ENCODE assay signal across 15 cellular contexts in genomic region chr15:55907797-55908196, GRCh38.
DNase-seq lines count a peak whose midpoint lies in the region; ATAC-seq, FAIRE-seq and TF ChIP-seq lines count a peak whose summit lies in the region.
"Had no signal": no experiment of that assay in that cellular context is flagged by ENCODE, and none has a peak within 500 bp of the region (broad histone marks: within the 10 kb centered on the region; RNA-seq: fewer than 3 reads in every experiment).

No MANE protein-coding gene starts in this region.

- peak; percentile 99 for DNase-seq in EH (ENCODE audit: low read depth)
- DNase-seq in RKO (ENCODE audit: low spot score) = peak; percentile 98
- DNase-seq in osteocyte (ENCODE audit: extremely low spot score, unreplicated experiment) = no peak
- DNase-seq in activated naive CD4-positive, alpha-beta T cell (lab: John Stamatoyannopoulos, UW) = no peak
- no peak for DNase-seq in activated CD8-positive, alpha-beta memory T cell treated with anti-CD3 and anti-CD28 coated beads for 24 hours
- DNase-seq in activated naive CD4-positive, alpha-beta T cell treated with anti-CD3 and anti-CD28 coated beads, Interleukin-2, amount 50 U/mL, for 72 hours (ENCODE audit: low spot score in 2 of 2) = no peak
- DNase-seq in HepG2 (ENCODE audit: low spot score) = no peak
- DNase-seq: activated CD4-positive, alpha-beta T cell treated with anti-CD3 and anti-CD28 coated beads for 48 hours; DMS79; NCI-H1417; RPMI8226; stimulated activated naive CD4-positive, alpha-beta T cell treated with Interleukin-2 at 50 U/mL for 16 hours had no signal

- no peak for FAIRE-seq in HepG2 (lab: Jason Lieb, UNC)

- H3K27ac Mint-ChIP-seq in osteocyte (ENCODE audit: unreplicated experiment) = peak overlapping the region; percentile 88
- H3K27ac Mint-ChIP-seq in activated naive CD4-positive, alpha-beta T cell treated with anti-CD3 and anti-CD28 coated beads, Interleukin-2, amount 50 U/mL, for 72 hours = no peak overlapping the region
- H3K27ac Mint-ChIP-seq: GM23338 had no signal

- no TSS peak for BruUV-seq in HepG2 (replicated peaks; lab: Mats Ljungman, UMichigan)

- TF ChIP-seq EP300 in HepG2 (IDR thresholded peaks at IDR 0.05; ENCODE audit: low read depth in 2 of 2, low read length in 2 of 2) (no peak), HepG2 (CRISPR knock-in tag; IDR thresholded peaks at IDR 0.05; ENCODE audit: borderline replicate concordance) (no peak)

- no peaks in the 10 kb centered on the region for H3K36me3 ChIP-seq in HepG2 (replicated peaks in 1 of 2; ENCODE audit: control insufficient read depth in 1 of 2, insufficient read depth in 2 of 2, low read length in 2 of 2)
- H3K36me3 ChIP-seq: gastroesophageal sphincter had no signal

- H3K4me2 ChIP-seq in HepG2 (ENCODE audit: low read depth, low read length) = no peak overlapping the region
- H3K4me2 ChIP-seq: GM23338 had no signal

- H3K27me3 ChIP-seq in HepG2 (ENCODE audit: control insufficient read depth in 1 of 2, insufficient read depth in 2 of 2, low read length in 2 of 2) = no peaks in the 10 kb centered on the region
- H3K27me3 ChIP-seq: gastroesophageal sphincter had no signal

- H3K4me1 Mint-ChIP-seq in osteocyte (ENCODE audit: unreplicated experiment) = peaks cover 29% of the 10 kb centered on the region
- H3K4me1 Mint-ChIP-seq: GM23338 had no signal

- CTCF ChIA-PET in HepG2 (lab: Yijun Ruan, JAX; ENCODE audit: low intra/inter-chr PET ratio, low total read pairs) = no interaction called here

- no peak overlapping the region for H2AFZ ChIP-seq in HepG2 (ENCODE audit: low read length)
- H2AFZ ChIP-seq: GM23338 had no signal

- H4K20me1 ChIP-seq in HepG2 (ENCODE audit: insufficient read depth, low read length) = no peaks in the 10 kb centered on the region

- in situ Hi-C loops in HepG2 (cut with HindIII; ENCODE audit: extremely low pct_ligation_motif_present, low pct_unique_long_range_greater_than_20kb) = no loop called here

- peaks cover 6% of the 10 kb centered on the region; the same call in 1 of the 2 replicates for H3K4me1 ChIP-seq in HepG2 (ENCODE audit: insufficient read depth, low read length)
- H3K4me1 ChIP-seq: gastroesophageal sphincter had no signal

- H3K79me2 ChIP-seq in HepG2 (ENCODE audit: insufficient read depth, low read length) = no peaks in the 10 kb centered on the region

- no peaks in the 10 kb centered on the region for H3K27me3 Mint-ChIP-seq in osteocyte (ENCODE audit: unreplicated experiment)

- POLR2A ChIA-PET in HepG2 (lab: Yijun Ruan, JAX) = no interaction called here

- ATAC-seq in esophagus mucosa (peak; percentile 87), HepG2 (no peak)
- no peak for ATAC-seq in activated naive CD4-positive, alpha-beta T cell treated with anti-CD3 and anti-CD28 coated beads, Interleukin-2, amount 50 U/mL, for 72 hours
- ATAC-seq: gastroesophageal sphincter, GM23338 had no signal

- no peak for TF ChIP-seq CTCF in osteocyte (IDR thresholded peaks at IDR 0.05)
- no peak for TF ChIP-seq CTCF in HepG2 (CRISPR knock-in tag; IDR thresholded peaks at IDR 0.05)

- WGBS in HepG2 (ENCODE audit: low lambda C conversion rate) = 92% methylated on average over 4 of the region's 4 CpGs

- no peaks in the 10 kb centered on the region for H3K9me3 Mint-ChIP-seq in osteocyte (ENCODE audit: unreplicated experiment)
- no peaks in the 10 kb centered on the region for H3K9me3 Mint-ChIP-seq in activated naive CD4-positive, alpha-beta T cell treated with anti-CD3 and anti-CD28 coated beads, Interleukin-2, amount 50 U/mL, for 72 hours
- H3K9me3 Mint-ChIP-seq: GM23338 had no signal

- H3K4me3 ChIP-seq in HepG2 (replicated peaks in 1 of 3; ENCODE audit: insufficient read depth in 1 of 3, low read depth in 2 of 3, low read length in 3 of 3) = no peak overlapping the region
- H3K4me3 ChIP-seq: gastroesophageal sphincter, GM23338 had no signal

- no peak overlapping the region for H3K9ac ChIP-seq in HepG2 (ENCODE audit: insufficient read depth, low read depth, low read length)

- H3K36me3 Mint-ChIP-seq in osteocyte (ENCODE audit: unreplicated experiment) = no peaks in the 10 kb centered on the region
- no peaks in the 10 kb centered on the region for H3K36me3 Mint-ChIP-seq in activated naive CD4-positive, alpha-beta T cell treated with anti-CD3 and anti-CD28 coated beads, Interleukin-2, amount 50 U/mL, for 72 hours

- TF ChIP-seq POLR2A in HepG2 (IDR thresholded peaks at IDR 0.05; ENCODE audit: insufficient read depth in 1 of 2, low read depth in 2 of 2, low read length in 2 of 2) = no peak

- intact Hi-C loops in HepG2 (cut with micrococcal nuclease; ENCODE audit: unreplicated experiment) = no loop called here

- no peak for TF ChIP-seq RAD21 in HepG2 (CRISPR knock-in tag; IDR thresholded peaks at IDR 0.05)

- H3K27ac ChIP-seq in HepG2 (ENCODE audit: extremely low read length, insufficient read depth, low read length) = no peak overlapping the region
- H3K27ac ChIP-seq: gastroesophageal sphincter had no signal

- peak overlapping the region; percentile 14 for H3K4me3 Mint-ChIP-seq in osteocyte (ENCODE audit: unreplicated experiment)
- H3K4me3 Mint-ChIP-seq: GM23338 had no signal

- H3K9me3 ChIP-seq in HepG2 (ENCODE audit: low read length) = no peaks in the 10 kb centered on the region
- H3K9me3 ChIP-seq: gastroesophageal sphincter had no signal

TF ChIP-seq in HepG2, 621 proteins besides CTCF, POLR2A, EP300 and RAD21:
- TF ChIP-seq NFATC3 (CRISPR knock-in tag; IDR thresholded peaks at IDR 0.05) (no peak), MIER3 (CRISPR knock-in tag; IDR thresholded peaks at IDR 0.05; ENCODE audit: borderline replicate concordance) (no peak), ZNF558 (CRISPR knock-in tag; IDR thresholded peaks at IDR 0.05; ENCODE audit: borderline replicate concordance) (no peak), PHF5A (CRISPR knock-in tag; IDR thresholded peaks at IDR 0.05; ENCODE audit: low read depth, unreplicated experiment) (no peak), NR0B2 (CRISPR knock-in tag; IDR thresholded peaks at IDR 0.05) (no peak), PRMT3 (CRISPR knock-in tag; IDR thresholded peaks at IDR 0.05; ENCODE audit: borderline replicate concordance, low read depth) (no peak), PCBP1 (IDR thresholded peaks at IDR 0.05; ENCODE audit: borderline replicate concordance, low read depth, low read length) (no peak), ZNF737 (CRISPR knock-in tag; IDR thresholded peaks at IDR 0.05; ENCODE audit: borderline replicate concordance) (no peak), XBP1 (CRISPR knock-in tag; IDR thresholded peaks at IDR 0.05) (no peak), PTBP1 (IDR thresholded peaks at IDR 0.05; ENCODE audit: low read depth, low read length, poor library complexity, severe bottlenecking) (no peak), HHEX (CRISPR knock-in tag; IDR thresholded peaks at IDR 0.05) (no peak), ZNF207 (IDR thresholded peaks at IDR 0.05; ENCODE audit: borderline replicate concordance) (no peak)

Comparison
In these comparisons a context has a peak if more than half of its experiments do, and no peak if none do; other contexts are left out.
1. DNase-seq: peak in EH (single experiment) and RKO (single experiment); none in osteocyte (single experiment), activated naive CD4-positive, alpha-beta T cell (0 of 4), activated CD8-positive, alpha-beta memory T cell treated with anti-CD3 and anti-CD28 coated beads for 24 hours (single experiment), activated naive CD4-positive, alpha-beta T cell treated with anti-CD3 and anti-CD28 coated beads, Interleukin-2, amount 50 U/mL, for 72 hours (0 of 2) and HepG2 (single experiment).